In genomic region chr9:76459691-76460635, GRCh38 we compare ENCODE assay signal across 8 cellular contexts. TPM values are rescaled to one million over a fixed set of nuclear protein-coding genes. Genes with fewer than 3 reads are reported as not detected.
DNase-seq lines count a peak whose midpoint lies in the region; ATAC-seq and TF ChIP-seq lines count a peak whose summit lies in the region.

No MANE protein-coding gene starts in this region.

- peaks cover 34 to 68% (median 55%) of the 10 kb centered on the region in 3 donors for H3K4me1 Mint-ChIP-seq in naive B cell

- H3K27ac Mint-ChIP-seq in naive B cell = peak overlapping the region; percentile 16 to 95 (median 57)

- H3K27me3 Mint-ChIP-seq in naive B cell = no peaks in the 10 kb centered on the region

- no peaks in the 10 kb centered on the region for H3K9me3 ChIP-seq in MM.1S (replicated peaks; ENCODE audit: insufficient read depth, low read length)

- H3K79me2 ChIP-seq in MM.1S (ENCODE audit: low read length) = no peaks in the 10 kb centered on the region

- no peaks in the 10 kb centered on the region for H3F3A ChIP-seq in MM.1S (ENCODE audit: insufficient read depth, low read length)

- ATAC-seq in naive B cell (ENCODE audit: low read depth in 2 of 2) = no peak
- ATAC-seq in HG03457 (IDR thresholded peaks at IDR 0.05; ENCODE audit: unreplicated experiment) = no peak
- ATAC-seq in GM21360 (IDR thresholded peaks at IDR 0.05; ENCODE audit: unreplicated experiment) = no peak

- peak overlapping the region; percentile 47; the same call in 1 of the 2 replicates for H3K9ac ChIP-seq in MM.1S (ENCODE audit: low read length)

- DNase-seq in AG09319 (ENCODE audit: extremely low read depth, low read depth) = no peak
- DNase-seq in GM10266 (ENCODE audit: extremely low spot score) = peak; percentile 35
- DNase-seq in MM.1S = peak; percentile 36
- DNase-seq in fibroblast of mammary gland (ENCODE audit: low read depth) = peak; percentile 66
- DNase-seq in naive B cell = no peak

- H4K20me1 ChIP-seq in MM.1S (ENCODE audit: insufficient read depth, low read length) = no peaks in the 10 kb centered on the region

- peaks cover 0 to 3% (median 0%) of the 10 kb centered on the region in 7 donors for H3K9me3 Mint-ChIP-seq in naive B cell

- H3K4me3 ChIP-seq in MM.1S (ENCODE audit: low read length) (peak overlapping the region; percentile 82), fibroblast of mammary gland (ENCODE audit: control insufficient read depth, low read depth, low read length) (peak overlapping the region; percentile 98)

- H3K4me2 ChIP-seq in MM.1S (ENCODE audit: low read depth, low read length) = peak overlapping the region; percentile 88

- peak overlapping the region; percentile 86 to 99 (median 98) for H3K4me3 Mint-ChIP-seq in naive B cell

- H3K27ac ChIP-seq in MM.1S (ENCODE audit: low read length) = no peak overlapping the region
- peak overlapping the region; percentile 73 for H3K27ac ChIP-seq in VCaP

- peaks cover 0 to 3% of the 10 kb centered on the region in 2 donors for H3K36me3 Mint-ChIP-seq in naive B cell

- H3K36me3 ChIP-seq in MM.1S (replicated peaks; ENCODE audit: insufficient read depth, low read length) = no peaks in the 10 kb centered on the region

- no peaks in the 10 kb centered on the region for H3K27me3 ChIP-seq in MM.1S (replicated peaks; ENCODE audit: insufficient read depth, low read length)

- peak overlapping the region; percentile 49 for H2AFZ ChIP-seq in MM.1S (ENCODE audit: low read length)

- H3K9me2 ChIP-seq in MM.1S (replicated peaks; ENCODE audit: insufficient read depth, low read length) = no peaks in the 10 kb centered on the region

- TF ChIP-seq CTCF in AG09319 (IDR thresholded peaks at IDR 0.05; ENCODE audit: low read depth, low read length) (peak; percentile 14), GM10266 (IDR thresholded peaks at IDR 0.05; ENCODE audit: control insufficient read depth, insufficient read depth, low read depth, missing control alignments) (peak; percentile 13), MM.1S (IDR thresholded peaks at IDR 0.05; ENCODE audit: low read length) (peak; percentile 6; the same call in 1 of the 2 replicates), VCaP (conservative IDR thresholded peaks at IDR 0.05) (peak; percentile 72), fibroblast of mammary gland (conservative IDR thresholded peaks at IDR 0.05; ENCODE audit: control insufficient read depth, insufficient read depth, low read depth, low read length) (peak; percentile 41)

- peaks cover 11% of the 10 kb centered on the region for H3K4me1 ChIP-seq in MM.1S (ENCODE audit: low read length)

RNA-seq across cellular contexts. Expression of gene GCNT1, which starts 1.0 kb away (rescaled TPM):
- polyA plus RNA-seq in naive B cell (ENCODE audit: low read depth in 6 of 6) = 100 to 1,000 TPM in 1 of 6 donors, 10 to 100 TPM in 5; 60.2 to 135 (median 78.5) TPM

Comparison
In these comparisons a context has a peak if more than half of its experiments do, and no peak if none do; other contexts are left out.
1. DNase-seq: peak in GM10266 (single experiment), MM.1S (single experiment) and fibroblast of mammary gland (single experiment); none in AG09319 (single experiment) and naive B cell (single experiment).
2. CTCF ChIP-seq: peak in every context shown above with its lines; median percentile 72 in VCaP; 41 in fibroblast of mammary gland; 14 in AG09319; 13 in GM10266; 6 in MM.1S.